ENCODE assay signal across 18 cellular contexts in genomic region chr10:35420044-35420443, GRCh38.
DNase-seq lines count a peak whose midpoint lies in the region; ATAC-seq and TF ChIP-seq lines count a peak whose summit lies in the region.
"Had no signal": no experiment of that assay in that cellular context is flagged by ENCODE, and none has a peak within 500 bp of the region (broad histone marks: within the 10 kb centered on the region; RNA-seq: fewer than 3 reads in every experiment).

No MANE protein-coding gene starts in this region.

- no peaks in the 10 kb centered on the region for H3K9me3 Mint-ChIP-seq in progenitor cell of endocrine pancreas (ENCODE audit: low read depth)
- H3K9me3 Mint-ChIP-seq: activated T-cell treated with anti-CD3 and anti-CD28 coated beads, Interleukin-2, amount 50 U/mL, for 24 hours had no signal

- no peaks in the 10 kb centered on the region for H3K27me3 Mint-ChIP-seq in progenitor cell of endocrine pancreas
- H3K27me3 Mint-ChIP-seq: activated T-cell treated with anti-CD3 and anti-CD28 coated beads, Interleukin-2, amount 50 U/mL, for 24 hours had no signal

- H3K4me1 Mint-ChIP-seq in progenitor cell of endocrine pancreas (ENCODE audit: low read depth), result peaks cover 26% of the 10 kb centered on the region

- peak overlapping the region; percentile 37 for H3K27ac Mint-ChIP-seq in progenitor cell of endocrine pancreas
- H3K27ac Mint-ChIP-seq: activated T-cell treated with anti-CD3 and anti-CD28 coated beads, Interleukin-2, amount 50 U/mL, for 24 hours had no signal

- DNase-seq in COLO829 (ENCODE audit: low spot score), result peak; percentile 5
- peak; percentile 18 for DNase-seq in RPMI7951 (ENCODE audit: low read depth)
- peak; percentile 16 for DNase-seq in fibroblast of gingiva (ENCODE audit: low read depth)
- no peak for DNase-seq in progenitor cell of endocrine pancreas (ENCODE audit: low spot score, unreplicated experiment)
- DNase-seq in D341Med (ENCODE audit: low spot score), result no peak
- DNase-seq in stimulated activated CD4-positive, alpha-beta T cell treated with anti-CD3 and anti-CD28 coated beads, Interleukin-4, amount 100 ng/mL, for 4 hours, result no peak
- DNase-seq in NCI-H2227 treated with DMSO at 0.1 percent for 48 hours (lab: John Stamatoyannopoulos, UW), result no peak
- DNase-seq: activated CD4-positive, alpha-beta T cell treated with anti-CD3 and anti-CD28 coated beads for 4 hours; activated T-cell treated with anti-CD3 and anti-CD28 coated beads, Interleukin-2, amount 50 U/mL, for 24 hours; amygdala; effector CD8-positive, alpha-beta T cell; heart right ventricle; Karpas-422; NCI-H1436 treated with DMSO at 0.1 percent for 48 hours; NCI-H510A treated with DMSO at 0.1 percent for 48 hours; T-helper 2 cell; testis had no signal

- H3K36me3 Mint-ChIP-seq in progenitor cell of endocrine pancreas (ENCODE audit: insufficient read depth), result no peaks in the 10 kb centered on the region

- H3K4me3 Mint-ChIP-seq in progenitor cell of endocrine pancreas (ENCODE audit: low read depth), result no peak overlapping the region
- H3K4me3 Mint-ChIP-seq: activated T-cell treated with anti-CD3 and anti-CD28 coated beads, Interleukin-2, amount 50 U/mL, for 24 hours had no signal

- no peak for TF ChIP-seq CTCF in progenitor cell of endocrine pancreas (IDR thresholded peaks at IDR 0.05; ENCODE audit: unreplicated experiment)

- ATAC-seq in GM19452 (IDR thresholded peaks at IDR 0.05; ENCODE audit: unreplicated experiment), result no peak
- ATAC-seq: heart right ventricle had no signal

Comparison
In these comparisons a context has a peak if more than half of its experiments do, and no peak if none do; other contexts are left out.
1. DNase-seq: peak in COLO829 (single experiment), RPMI7951 (single experiment) and fibroblast of gingiva (single experiment); none in progenitor cell of endocrine pancreas (single experiment), D341Med (single experiment), stimulated activated CD4-positive, alpha-beta T cell treated with anti-CD3 and anti-CD28 coated beads, Interleukin-4, amount 100 ng/mL, for 4 hours (0 of 2) and NCI-H2227 treated with DMSO at 0.1 percent for 48 hours (single experiment).